Comparison of ENCODE assay signal across 8 cellular contexts in genomic region chr10:101217450-101218281, GRCh38. TPM values are rescaled to one million over a fixed set of nuclear protein-coding genes. Genes with fewer than 3 reads are reported as not detected.
DNase-seq lines count a peak whose midpoint lies in the region; ATAC-seq, FAIRE-seq and TF ChIP-seq lines count a peak whose summit lies in the region.

No MANE protein-coding gene starts in this region.

- H3K36me3 Mint-ChIP-seq in activated CD8-positive, alpha-beta T cell treated with anti-CD3 and anti-CD28 coated beads for 36 hours (ENCODE audit: low read depth): no peaks in the 10 kb centered on the region

- H3K9me3 ChIP-seq in kidney (ENCODE audit: control insufficient read depth in 1 of 2, low read length in 2 of 2): no peaks in the 10 kb centered on the region

- TF ChIP-seq CTCF in GM13977 (IDR thresholded peaks at IDR 0.05; ENCODE audit: extremely low read depth, insufficient read depth, missing control alignments): peak; percentile 48
- no peak for TF ChIP-seq CTCF in activated CD8-positive, alpha-beta T cell treated with anti-CD3 and anti-CD28 coated beads for 36 hours (IDR thresholded peaks at IDR 0.05)
- peak; percentile 21 for TF ChIP-seq CTCF in kidney (IDR thresholded peaks at IDR 0.05; ENCODE audit: borderline replicate concordance, extremely low read depth, insufficient read depth)

- peaks cover 81% of the 10 kb centered on the region for H3K27me3 Mint-ChIP-seq in activated CD8-positive, alpha-beta T cell treated with anti-CD3 and anti-CD28 coated beads for 36 hours

- H3K27ac Mint-ChIP-seq in activated CD8-positive, alpha-beta T cell treated with anti-CD3 and anti-CD28 coated beads for 36 hours: no peak overlapping the region

- in situ Hi-C loops in GM13977 (cut with MboI; ENCODE audit: low pct_unique_long_range_greater_than_20kb, low sequenced_read_pairs, unreplicated experiment): loop anchor here (10.0 to 25.0 kb wide), 2 partner anchors 83 to 345 kb away; partner anchors contain the start of gene TLX1

- peak; percentile 61 for DNase-seq in AG20443 (ENCODE audit: low spot score)
- DNase-seq in GM13977 (ENCODE audit: low spot score): peak; percentile 42
- no peak for DNase-seq in activated CD8-positive, alpha-beta T cell treated with anti-CD3 and anti-CD28 coated beads for 36 hours
- no peak for DNase-seq in kidney
- DNase-seq in NCI-H446 (lab: John Stamatoyannopoulos, UW): no peak
- DNase-seq in NCI-H446 treated with DMSO at 0.1 percent for 48 hours (lab: John Stamatoyannopoulos, UW): no peak

- H3K4me1 Mint-ChIP-seq in activated CD8-positive, alpha-beta T cell treated with anti-CD3 and anti-CD28 coated beads for 36 hours (ENCODE audit: low read depth): peaks cover 36% of the 10 kb centered on the region

- POLR2A ChIA-PET in activated CD8-positive, alpha-beta T cell treated with anti-CD3 and anti-CD28 coated beads for 36 hours (lab: Charles Lee): interaction anchor here (1.4 kb wide), 1 partner anchor 13 kb away, joined by 6 read pairs; no protein-coding TSS in a partner anchor

- FAIRE-seq in kidney (lab: Jason Lieb, UNC): no peak

- ATAC-seq in activated CD8-positive, alpha-beta T cell treated with anti-CD3 and anti-CD28 coated beads for 36 hours: no peak
- ATAC-seq in HG02884 (IDR thresholded peaks at IDR 0.05; ENCODE audit: unreplicated experiment): no peak
- ATAC-seq in HG03469 (IDR thresholded peaks at IDR 0.05; ENCODE audit: unreplicated experiment): no peak

- no peak overlapping the region for H3K9ac ChIP-seq in kidney (ENCODE audit: low read length in 2 of 2)

- no peaks in the 10 kb centered on the region for H3K36me3 ChIP-seq in kidney (ENCODE audit: control insufficient read depth in 1 of 2, insufficient read depth in 2 of 2, low read length in 2 of 2)

- H3K27ac ChIP-seq in kidney (ENCODE audit: low read depth in 2 of 2, low read length in 2 of 2): no peak overlapping the region

- peaks cover 0 to 10% of the 10 kb centered on the region in 2 donors for H3K4me1 ChIP-seq in kidney (ENCODE audit: control insufficient read depth in 1 of 2, insufficient read depth in 1 of 2, low read depth in 1 of 2, low read length in 2 of 2)

- CTCF ChIA-PET in activated CD8-positive, alpha-beta T cell treated with anti-CD3 and anti-CD28 coated beads for 36 hours (lab: Charles Lee): interaction anchor here (0.8 to 9.0 kb wide), 9 partner anchors 12 to 352 kb away, joined by 3 to 174 read pairs (median 9); partner anchors contain the start of gene LBX1

- H3K4me3 ChIP-seq in kidney (ENCODE audit: low read length in 2 of 2): no peak overlapping the region

- H3K4me3 Mint-ChIP-seq in activated CD8-positive, alpha-beta T cell treated with anti-CD3 and anti-CD28 coated beads for 36 hours: peak overlapping the region; percentile 11

- intact Hi-C loops in activated CD8-positive, alpha-beta T cell treated with anti-CD3 and anti-CD28 coated beads for 36 hours (cut with micrococcal nuclease): loop anchor here (5.0 kb wide), 2 partner anchors 80 to 355 kb away; no protein-coding TSS in a partner anchor
- intact Hi-C loops in kidney (cut with DNase I): loop anchor here (10.0 kb wide), 1 partner anchor 347 kb away; no protein-coding TSS in a partner anchor

- H3K9me3 Mint-ChIP-seq in activated CD8-positive, alpha-beta T cell treated with anti-CD3 and anti-CD28 coated beads for 36 hours: no peaks in the 10 kb centered on the region

RNA-seq across cellular contexts. Expression of gene LBX1, which starts 11.6 kb away (rescaled TPM):
- total RNA-seq in activated CD8-positive, alpha-beta T cell treated with anti-CD3 and anti-CD28 coated beads for 36 hours: not detected
- total RNA-seq in kidney: not detected
- not detected for polyA plus RNA-seq in kidney (ENCODE audit: insufficient read depth, low read depth, low replicate concordance)

Comparison
In these comparisons a context has a peak if more than half of its experiments do, and no peak if none do; other contexts are left out.
1. DNase-seq: peak in AG20443 (single experiment) and GM13977 (single experiment); none in activated CD8-positive, alpha-beta T cell treated with anti-CD3 and anti-CD28 coated beads for 36 hours (single experiment), kidney (single experiment), NCI-H446 (0 of 2) and NCI-H446 treated with DMSO at 0.1 percent for 48 hours (single experiment).